8 cellular contexts compared by ENCODE assay signal in genomic region chr18:76983184-76983583, GRCh38.
DNase-seq lines count a peak whose midpoint lies in the region; ATAC-seq, FAIRE-seq and TF ChIP-seq lines count a peak whose summit lies in the region.

No MANE protein-coding gene starts in this region.

- H3K4me3 ChIP-seq in astrocyte of the spinal cord (ENCODE audit: low read depth, low read length) (no peak overlapping the region), spleen (peak overlapping the region in 1 of 8 donors; percentile 24)

- DNase-seq in A172 (ENCODE audit: low spot score) (peak; percentile 66), GM18507 (ENCODE audit: extremely low spot score, insufficient read length, low read depth) (peak; percentile 86), NCI-H2029 (lab: John Stamatoyannopoulos, UW) (peak; percentile 41), T-helper 9 cell (peak; percentile 82), astrocyte of the spinal cord (ENCODE audit: low read depth, low spot score) (peak; percentile 71), iPS DF 4.7 (ENCODE audit: extremely low read depth, low spot score) (peak; percentile 56), spleen (peak; percentile 96)

- peak; percentile 95 for FAIRE-seq in GM18507 (lab: Jason Lieb, UNC)

- intact Hi-C loops in spleen (cut with DNase I; ENCODE audit: low total_unique reads) = loop anchor here (5.0 kb wide), 1 partner anchor 61 kb away; no protein-coding TSS in a partner anchor

- H3K36me3 ChIP-seq in spleen = peaks cover 0 to 11% (median 0%) of the 10 kb centered on the region in 6 donors

- 15 to 45% (median 19%) methylated on average over 7 to 15 of the region's 15 CpGs for WGBS in spleen, 5 donors

- H3K9me3 ChIP-seq in spleen = no peaks in the 10 kb centered on the region

- no peaks in the 10 kb centered on the region for H3K27me3 ChIP-seq in spleen (replicated peaks in 1 of 7)

- TF ChIP-seq POLR2A in spleen (IDR thresholded peaks at IDR 0.05) = no peak

- no peak overlapping the region for H3K27ac ChIP-seq in spleen

- peak; percentile 83 for ATAC-seq in HG02981 (IDR thresholded peaks at IDR 0.05; ENCODE audit: unreplicated experiment)

- in situ Hi-C loops in astrocyte of the spinal cord (cut with HindIII; ENCODE audit: low sequenced_read_pairs) = no loop called here

- TF ChIP-seq CTCF in astrocyte of the spinal cord (IDR thresholded peaks at IDR 0.05; ENCODE audit: low read depth, low read length) = peak; percentile 96
- TF ChIP-seq CTCF in spleen (IDR thresholded peaks at IDR 0.05 in 8 of 11, conservative IDR thresholded peaks at IDR 0.05 in 3 of 11) = peak; percentile 79 to 95 (median 90)

- H3K4me1 ChIP-seq in spleen = peaks cover 0 to 49% (median 17%) of the 10 kb centered on the region in 6 donors

Comparison
In these comparisons a context has a peak if more than half of its experiments do, and no peak if none do; other contexts are left out.
1. DNase-seq: peak in every context shown above with its lines; median percentile 96 in spleen; 86 in GM18507; 82 in T-helper 9 cell; 71 in astrocyte of the spinal cord; 66 in A172; 56 in iPS DF 4.7; 41 in NCI-H2029.